In the genomic region with DNA sequence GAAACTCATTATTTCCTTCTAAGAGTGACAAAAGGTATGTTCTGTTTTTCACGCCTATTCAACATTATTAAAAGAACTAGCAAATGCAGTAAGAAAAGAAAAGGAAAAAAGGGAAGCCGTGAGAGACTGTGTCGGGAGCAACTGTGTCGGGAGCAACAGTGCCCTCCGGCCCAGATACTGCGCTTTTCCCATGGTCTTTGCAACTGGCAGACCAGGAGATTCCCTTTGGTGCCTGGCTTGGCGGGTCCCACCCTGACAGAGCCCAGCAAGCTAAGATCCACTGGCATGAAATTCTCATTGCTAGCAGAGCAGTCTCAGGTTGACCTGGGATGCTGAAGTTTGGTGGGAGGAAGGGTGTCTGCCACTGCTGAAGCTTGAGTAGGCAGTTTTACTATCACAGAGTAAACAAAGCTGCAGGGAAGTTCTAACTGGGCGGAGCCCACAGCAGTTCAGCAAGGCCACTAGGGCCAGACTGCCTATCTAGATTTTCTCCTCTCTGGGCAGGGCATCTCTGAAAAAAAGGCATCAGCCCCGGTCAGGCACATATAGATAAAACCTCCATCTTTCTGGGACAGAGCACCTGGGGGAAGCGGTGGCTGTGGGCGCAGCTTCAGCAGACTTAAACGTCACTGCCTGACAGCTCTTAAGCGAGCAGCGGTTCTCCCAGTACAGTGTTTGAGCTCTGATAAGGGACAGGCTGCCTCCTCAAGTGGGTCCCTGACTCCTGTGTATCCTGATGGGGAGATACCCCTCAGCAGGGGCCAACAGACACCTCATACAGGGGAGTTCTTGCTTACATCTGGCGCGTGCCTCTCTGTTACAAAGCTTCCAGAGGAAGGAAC, we compare ENCODE assay signal across 13 cellular contexts.
"Had no signal": no experiment of that assay in that cellular context is flagged by ENCODE, and none has a peak within 500 bp of the region (broad histone marks: within the 10 kb centered on the region; RNA-seq: fewer than 3 reads in every experiment).

No MANE protein-coding gene starts in this region.

- H3K36me3 ChIP-seq: ascending aorta, left ventricle myocardium inferior, sigmoid colon, upper lobe of left lung had no signal

- H3K27ac ChIP-seq: ascending aorta, left ventricle myocardium inferior, sigmoid colon, upper lobe of left lung had no signal

- DNase-seq: activated CD4-positive, alpha-beta memory T cell treated with anti-CD3 and anti-CD28 coated beads, Interleukin-2, amount 10 ng/mL, durations not matched to agents 7 days and 5 days; activated gamma-delta T cell treated with Interleukin-2 at 50 U/mL for 16 hours; activated T-cell treated with anti-CD3 and anti-CD28 coated beads, Interleukin-2, amount 50 U/mL, for 72 hours; effector CD4-positive, alpha-beta T cell; foreskin melanocyte; head of caudate nucleus; left ventricle myocardium inferior; sigmoid colon; stimulated activated CD4-positive, alpha-beta T cell treated with anti-CD3 and anti-CD28 coated beads, Interleukin-4, amount 100 ng/mL, for 24 hours; T-helper 17 cell; upper lobe of left lung had no signal

- H3K9me3 ChIP-seq: ascending aorta, left ventricle myocardium inferior, sigmoid colon, upper lobe of left lung had no signal

- FAIRE-seq: TTC549 had no signal

- H3K4me1 ChIP-seq: ascending aorta, left ventricle myocardium inferior, sigmoid colon, upper lobe of left lung had no signal

- H3K4me3 ChIP-seq: ascending aorta, left ventricle myocardium inferior, sigmoid colon, upper lobe of left lung had no signal

- H3K27me3 ChIP-seq: ascending aorta, sigmoid colon, upper lobe of left lung had no signal

- ATAC-seq: activated T-cell treated with anti-CD3 and anti-CD28 coated beads, Interleukin-2, amount 50 U/mL, for 72 hours; T-helper 17 cell had no signal
